In genomic region chr11:103257360-103257759, GRCh38 we compare ENCODE assay signal across 10 cellular contexts.
A peak's percentile ranks its signal among the peaks of the same experiment; 100 is the strongest.
DNase-seq lines count a peak whose midpoint lies in the region; ATAC-seq, FAIRE-seq and TF ChIP-seq lines count a peak whose summit lies in the region.
"Had no signal": no experiment of that assay in that cellular context is flagged by ENCODE, and none has a peak within 500 bp of the region (broad histone marks: within the 10 kb centered on the region; RNA-seq: fewer than 3 reads in every experiment).

No MANE protein-coding gene starts in this region.

- no peaks in the 10 kb centered on the region for H3K79me2 ChIP-seq in PC-3 (ENCODE audit: low read length)
- H3K79me2 ChIP-seq in fibroblast of lung (ENCODE audit: control insufficient read depth, insufficient read depth, low read length), result no peaks in the 10 kb centered on the region

- FAIRE-seq in A549 (lab: Jason Lieb, UNC), result no peak
- FAIRE-seq: endometrium, pancreas had no signal

- H3K27me3 ChIP-seq in H7 (ENCODE audit: control insufficient read depth, insufficient read depth, low read length) (no peaks in the 10 kb centered on the region), PC-3 (ENCODE audit: low read length) (no peaks in the 10 kb centered on the region), fibroblast of lung (ENCODE audit: control insufficient read depth, insufficient read depth, low read length) (no peaks in the 10 kb centered on the region)
- H3K27me3 ChIP-seq: pancreas had no signal

- H3K9me2 ChIP-seq in PC-3 (replicated peaks; ENCODE audit: low read length), result no peaks in the 10 kb centered on the region

- POLR2A ChIA-PET in A549 (lab: Yijun Ruan, JAX), result no interaction called here
- POLR2A ChIA-PET in PC-3 (lab: Charles Lee; ENCODE audit: unreplicated experiment), result no interaction called here

- H2AFZ ChIP-seq in PC-3 (ENCODE audit: low read length) (no peak overlapping the region), fibroblast of lung (ENCODE audit: low read length) (no peak overlapping the region)

- TF ChIP-seq RAD21 in A549 (conservative IDR thresholded peaks at IDR 0.05 in 1 of 2, IDR thresholded peaks at IDR 0.05 in 1 of 2), result peak; percentile 58 to 65

- in situ Hi-C loops in GM13977 (cut with MboI; ENCODE audit: low pct_unique_long_range_greater_than_20kb, low sequenced_read_pairs, unreplicated experiment), result no loop called here

- intact Hi-C loops in PC-3 (cut with micrococcal nuclease), result loop anchor here (1.0 to 5.0 kb wide), 3 partner anchors 190 to 344 kb away; no protein-coding TSS in a partner anchor

- H3K9ac ChIP-seq in PC-3 (ENCODE audit: low read length) (no peak overlapping the region), fibroblast of lung (ENCODE audit: insufficient read depth, low read length) (no peak overlapping the region)

- H3K36me3 ChIP-seq in H7 (replicated peaks; ENCODE audit: control insufficient read depth, insufficient read depth, low read length), result no peaks in the 10 kb centered on the region
- peaks cover 3% of the 10 kb centered on the region; the same call in 1 of the 2 replicates for H3K36me3 ChIP-seq in PC-3 (ENCODE audit: low read depth, low read length)
- H3K36me3 ChIP-seq in fibroblast of lung (ENCODE audit: control insufficient read depth, insufficient read depth, low read length), result peaks cover 2% of the 10 kb centered on the region

- no peak overlapping the region for H3K27ac ChIP-seq in A549
- no peak overlapping the region for H3K27ac ChIP-seq in PC-3 (ENCODE audit: low read length)
- H3K27ac ChIP-seq in fibroblast of lung (ENCODE audit: insufficient read depth, low read length), result no peak overlapping the region
- H3K27ac ChIP-seq: pancreas had no signal

- peak; percentile 49 for TF ChIP-seq CTCF in A549 (IDR thresholded peaks at IDR 0.05)
- peak; percentile 75 for TF ChIP-seq CTCF in PC-3 (conservative IDR thresholded peaks at IDR 0.05; ENCODE audit: low read depth, low read length)
- peak in 1 of 2 donors; percentile 27 for TF ChIP-seq CTCF in fibroblast of lung (conservative IDR thresholded peaks at IDR 0.05 in 1 of 2, IDR thresholded peaks at IDR 0.05 in 1 of 2; ENCODE audit: low read depth in 1 of 2, low read length in 2 of 2)
- no peak for TF ChIP-seq CTCF in GM10266 (IDR thresholded peaks at IDR 0.05; ENCODE audit: control insufficient read depth, insufficient read depth, low read depth, missing control alignments)
- TF ChIP-seq CTCF in GM13977 (IDR thresholded peaks at IDR 0.05; ENCODE audit: extremely low read depth, insufficient read depth, missing control alignments), result no peak

- 0 out of 3 replicates have a peak, but pooled peaks cover 3% of the 10 kb centered on the region for H3K4me1 ChIP-seq in A549
- H3K4me1 ChIP-seq in PC-3 (ENCODE audit: insufficient read depth, low read length), result no peaks in the 10 kb centered on the region
- H3K4me1 ChIP-seq in fibroblast of lung (ENCODE audit: control insufficient read depth, extremely low read depth, insufficient read depth, low read length), result no peaks in the 10 kb centered on the region
- H3K4me1 ChIP-seq: pancreas had no signal

- TF ChIP-seq POLR2A in A549 (IDR thresholded peaks at IDR 0.05; ENCODE audit: low read length), result no peak

- no peak overlapping the region for H3K4me3 ChIP-seq in A549
- H3K4me3 ChIP-seq in H7 (ENCODE audit: insufficient read depth, low read depth, low read length), result no peak overlapping the region
- no peak overlapping the region for H3K4me3 ChIP-seq in PC-3 (ENCODE audit: low read length)
- no peak overlapping the region for H3K4me3 ChIP-seq in fibroblast of lung (replicated peaks in 1 of 4; ENCODE audit: control extremely low read depth in 1 of 4, insufficient read depth in 1 of 4, low read depth in 3 of 4, low read length in 4 of 4)
- H3K4me3 ChIP-seq: pancreas had no signal

- H3K4me2 ChIP-seq in A549 (no peak overlapping the region), PC-3 (ENCODE audit: low read length) (no peak overlapping the region), fibroblast of lung (ENCODE audit: extremely low read depth, insufficient read depth, low read length) (no peak overlapping the region)

- no peaks in the 10 kb centered on the region for H4K20me1 ChIP-seq in PC-3 (ENCODE audit: low read length)
- H4K20me1 ChIP-seq in fibroblast of lung (ENCODE audit: control insufficient read depth, extremely low read depth, insufficient read depth, low read length), result no peaks in the 10 kb centered on the region

- H3F3A ChIP-seq in PC-3 (ENCODE audit: low read length, unreplicated experiment), result no peaks in the 10 kb centered on the region

- DNase-seq in A549 (ENCODE audit: low read depth in 1 of 2, low spot score in 1 of 2) (peak; percentile 6 to 44), H7 (peak; percentile 26), PC-3 (peak; percentile 67), fibroblast of lung (ENCODE audit: low read depth in 2 of 2) (peak; percentile 19 to 31), GM10266 (ENCODE audit: extremely low spot score) (no peak), GM13977 (ENCODE audit: low spot score) (no peak), NCI-H774 (lab: John Stamatoyannopoulos, UW) (no peak)
- DNase-seq in activated CD8-positive, alpha-beta memory T cell treated with anti-CD3 and anti-CD28 coated beads, Interleukin-2, amount 50 U/mL, for 48 hours, result no peak
- DNase-seq: pancreas had no signal

- CTCF ChIA-PET in A549 (lab: Yijun Ruan, JAX) (interaction anchor here (0.9 to 1.4 kb wide), 3 partner anchors 12 to 438 kb away, joined by 3 to 4 read pairs (median 4); no protein-coding TSS in a partner anchor), PC-3 (lab: Charles Lee) (no interaction called here)

- ATAC-seq in A549, result peak; percentile 81 to 87; a peak in 5 of 6 replicates
- peak; percentile 86 for ATAC-seq in PC-3
- ATAC-seq: pancreas had no signal

- no peak for TF ChIP-seq EP300 in A549 (IDR thresholded peaks at IDR 0.05)

- H3K9me3 ChIP-seq in A549 (no peaks in the 10 kb centered on the region), PC-3 (ENCODE audit: low read length) (no peaks in the 10 kb centered on the region), fibroblast of lung (ENCODE audit: control insufficient read depth, insufficient read depth, low read depth, low read length) (no peaks in the 10 kb centered on the region)
- H3K9me3 ChIP-seq: pancreas had no signal

- 59% methylated on average over 4 of the region's 4 CpGs for WGBS in A549 (ENCODE audit: missing lambda C conversion rate)

- no TSS peak for BruUV-seq in PC-3 (replicated peaks; lab: Mats Ljungman, UMichigan)

TF ChIP-seq in A549, 52 proteins besides CTCF, POLR2A, EP300 and RAD21:
- no peak for TF ChIP-seq RFX5 (IDR thresholded peaks at IDR 0.05)
- peak; percentile 41 for TF ChIP-seq SMC3 (IDR thresholded peaks at IDR 0.05)

Comparison
In these comparisons a context has a peak if more than half of its experiments do, and no peak if none do; other contexts are left out.
1. DNase-seq: peak in A549 (2 of 2), H7 (single experiment), PC-3 (single experiment) and fibroblast of lung (2 of 2); none in GM10266 (single experiment), GM13977 (single experiment), activated CD8-positive, alpha-beta memory T cell treated with anti-CD3 and anti-CD28 coated beads, Interleukin-2, amount 50 U/mL, for 48 hours (single experiment) and NCI-H774 (single experiment).
2. CTCF ChIP-seq: peak in A549 (single experiment) and PC-3 (single experiment); none in GM10266 (single experiment) and GM13977 (single experiment).